11 cellular contexts compared by ENCODE assay signal in genomic region chr4:139452000-139452399, GRCh38. TPM values are rescaled to one million over a fixed set of nuclear protein-coding genes. Genes with fewer than 3 reads are reported as not detected.
DNase-seq lines count a peak whose midpoint lies in the region; ATAC-seq and TF ChIP-seq lines count a peak whose summit lies in the region.
"Had no signal": no experiment of that assay in that cellular context is flagged by ENCODE, and none has a peak within 500 bp of the region (broad histone marks: within the 10 kb centered on the region; RNA-seq: fewer than 3 reads in every experiment).

No MANE protein-coding gene starts in this region.

- intact Hi-C loops in HCT116 (cut with micrococcal nuclease) = no loop called here

- H3K79me2 ChIP-seq in HCT116 (ENCODE audit: insufficient read depth, low read length) = peaks cover 40% of the 10 kb centered on the region

- H4K20me1 ChIP-seq in HCT116 (ENCODE audit: insufficient read depth) = no peaks in the 10 kb centered on the region

- H3K4me1 ChIP-seq in HCT116 (ENCODE audit: control insufficient read depth in 1 of 2, insufficient read depth in 2 of 2, low read length in 2 of 2) (peaks cover 7 to 23% of the 10 kb centered on the region in 2 experiments; a peak in 3 of 4 replicates), RWPE2 (ENCODE audit: insufficient read depth, poor library complexity, severe bottlenecking) (peaks cover 24% of the 10 kb centered on the region), neutrophil (ENCODE audit: control insufficient read depth in 1 of 2, insufficient read depth in 1 of 2, low read depth in 1 of 2, low read length in 1 of 2) (peaks cover 48 to 57% of the 10 kb centered on the region in 2 experiments)

- H3K4me2 ChIP-seq in HCT116 (ENCODE audit: low read length) = peak overlapping the region; percentile 89

- no peaks in the 10 kb centered on the region for H3K9me2 ChIP-seq in HCT116 (ENCODE audit: insufficient read depth)

- H3K27me3 ChIP-seq in HCT116 (ENCODE audit: insufficient read depth, low read length) (no peaks in the 10 kb centered on the region), RWPE2 (ENCODE audit: insufficient read depth, poor library complexity, severe bottlenecking) (no peaks in the 10 kb centered on the region), neutrophil (no peaks in the 10 kb centered on the region)

- TF ChIP-seq CTCF in HCT116 (IDR thresholded peaks at IDR 0.05 in 2 of 3, conservative IDR thresholded peaks at IDR 0.05 in 1 of 3; ENCODE audit: borderline replicate concordance in 1 of 3, insufficient read depth in 1 of 3, low read depth in 2 of 3, low read length in 2 of 3) = no peak
- no peak for TF ChIP-seq CTCF in RWPE2 (IDR thresholded peaks at IDR 0.05; ENCODE audit: poor library complexity, severe bottlenecking)
- TF ChIP-seq CTCF in epithelial cell of esophagus (IDR thresholded peaks at IDR 0.05; ENCODE audit: insufficient read depth, low read depth, low read length, missing control alignments) = no peak
- TF ChIP-seq CTCF in neutrophil (IDR thresholded peaks at IDR 0.05) = no peak

- POLR2A ChIA-PET in HCT116 (lab: Charles Lee) = interaction anchor here (1.4 kb wide), 1 partner anchor 12 kb away, joined by 3 read pairs; no protein-coding TSS in a partner anchor

- BruUV-seq in HCT116 (replicated peaks; lab: Mats Ljungman, UMichigan) = no TSS peak

- ATAC-seq in HCT116 (no peak), RWPE2 (ENCODE audit: low read depth) (no peak)

- H3K9ac ChIP-seq in HCT116 (ENCODE audit: low read length) = peak overlapping the region; percentile 83

- H2AFZ ChIP-seq in HCT116 (ENCODE audit: low read depth, low read length, poor library complexity, severe bottlenecking) = no peak overlapping the region

- no peaks in the 10 kb centered on the region for H3K9me3 ChIP-seq in HCT116 (ENCODE audit: control insufficient read depth in 1 of 2, insufficient read depth in 1 of 2, low read depth in 1 of 2, low read length in 2 of 2)
- H3K9me3 ChIP-seq in RWPE2 (ENCODE audit: severe bottlenecking) = no peaks in the 10 kb centered on the region
- H3K9me3 ChIP-seq in neutrophil = no peaks in the 10 kb centered on the region

- CTCF ChIA-PET in HCT116 (lab: Charles Lee) = no interaction called here

- H3K27ac ChIP-seq in HCT116 (ENCODE audit: low read depth, low read length) (peak overlapping the region; percentile 93; the same call in 1 of the 2 replicates), RWPE2 (ENCODE audit: poor library complexity, severe bottlenecking) (peak overlapping the region; percentile 80), neutrophil (peak overlapping the region; percentile 93)

- H3K36me3 ChIP-seq in HCT116 (ENCODE audit: control insufficient read depth in 1 of 2, insufficient read depth in 2 of 2, low read length in 2 of 2) (no peaks in the 10 kb centered on the region), RWPE2 (ENCODE audit: low read depth) (no peaks in the 10 kb centered on the region), neutrophil (no peaks in the 10 kb centered on the region)

- DNase-seq in HCT116 (ENCODE audit: low read depth, low spot score) = no peak
- DNase-seq in RWPE2 (ENCODE audit: low spot score) = no peak
- no peak for DNase-seq in epithelial cell of esophagus (ENCODE audit: low read depth)
- no peak for DNase-seq in NCI-H187 treated with DMSO at 0.1 percent for 48 hours (lab: John Stamatoyannopoulos, UW)
- DNase-seq in NCI-H2227 (lab: John Stamatoyannopoulos, UW; ENCODE audit: unreplicated experiment) = no peak
- DNase-seq in RKO (ENCODE audit: low spot score) = no peak
- DNase-seq: activated CD8-positive, alpha-beta memory T cell treated with anti-CD3 and anti-CD28 coated beads, Interleukin-2, amount 50 U/mL, for 4 hours; dermis blood vessel endothelial cell; NCI-H1092 treated with DMSO at 0.1 percent for 48 hours; stimulated activated CD4-positive, alpha-beta T cell treated with anti-CD3 and anti-CD28 coated beads, Interleukin-1b, Interleukin-23, amount 100 ng/mL, for 48 hours had no signal

- RAD21 ChIA-PET in HCT116 (lab: Charles Lee; ENCODE audit: low non-redundant PET in 1 of 2, low total read pairs in 2 of 2, uncharacterized antibody in 2 of 2, unreplicated experiment in 2 of 2) = no interaction called here

- no peak for TF ChIP-seq RAD21 in HCT116 (IDR thresholded peaks at IDR 0.05; ENCODE audit: low read depth)

- no peak for TF ChIP-seq POLR2A in HCT116 (IDR thresholded peaks at IDR 0.05; ENCODE audit: borderline replicate concordance, extremely low read depth, insufficient read depth, insufficient read length)

- H3K4me3 ChIP-seq in HCT116 (replicated peaks in 1 of 2; ENCODE audit: low read depth in 1 of 2, low read length in 2 of 2) = peak overlapping the region; percentile 72 to 92
- peak overlapping the region; percentile 57 for H3K4me3 ChIP-seq in RWPE2 (ENCODE audit: severe bottlenecking)
- peak overlapping the region; percentile 83 for H3K4me3 ChIP-seq in epithelial cell of esophagus (ENCODE audit: low read length)
- peak overlapping the region in 1 of 2 experiments; percentile 87 for H3K4me3 ChIP-seq in neutrophil (ENCODE audit: low read depth in 1 of 2, low read length in 1 of 2)

TF ChIP-seq in HCT116, 20 proteins besides CTCF, POLR2A, EP300 and RAD21:
- TF ChIP-seq CEBPB (IDR thresholded peaks at IDR 0.05; ENCODE audit: low read depth) (no peak), YY1 (IDR thresholded peaks at IDR 0.05; ENCODE audit: extremely low read depth, insufficient replicate concordance, low read depth, low read length) (no peak), EZH2 (IDR thresholded peaks at IDR 0.05) (no peak), FOSL1 (IDR thresholded peaks at IDR 0.05; ENCODE audit: low read depth) (no peak), ZNF274 (IDR thresholded peaks at IDR 0.05; ENCODE audit: low read depth, low read length) (no peak), REST (IDR thresholded peaks at IDR 0.05; ENCODE audit: low read depth) (no peak), CBX3 (IDR thresholded peaks at IDR 0.05; ENCODE audit: low read depth) (no peak), SIN3A (IDR thresholded peaks at IDR 0.05; ENCODE audit: low read depth) (no peak), SRF (IDR thresholded peaks at IDR 0.05; ENCODE audit: low read depth) (no peak), MAX (IDR thresholded peaks at IDR 0.05) (no peak), EGR1 (IDR thresholded peaks at IDR 0.05; ENCODE audit: low read depth) (no peak), JUND (IDR thresholded peaks at IDR 0.05) (no peak), ELF1 (IDR thresholded peaks at IDR 0.05; ENCODE audit: borderline replicate concordance, low read depth) (no peak), ZFX (IDR thresholded peaks at IDR 0.05) (no peak), POLR2AphosphoS5 (IDR thresholded peaks at IDR 0.05; ENCODE audit: low read depth, low read length) (no peak), TCF7L2 (IDR thresholded peaks at IDR 0.05; ENCODE audit: borderline replicate concordance, extremely low read depth, insufficient read depth, insufficient read length) (no peak), SP1 (IDR thresholded peaks at IDR 0.05; ENCODE audit: low read depth) (no peak)
- TF ChIP-seq, protein P1, sequence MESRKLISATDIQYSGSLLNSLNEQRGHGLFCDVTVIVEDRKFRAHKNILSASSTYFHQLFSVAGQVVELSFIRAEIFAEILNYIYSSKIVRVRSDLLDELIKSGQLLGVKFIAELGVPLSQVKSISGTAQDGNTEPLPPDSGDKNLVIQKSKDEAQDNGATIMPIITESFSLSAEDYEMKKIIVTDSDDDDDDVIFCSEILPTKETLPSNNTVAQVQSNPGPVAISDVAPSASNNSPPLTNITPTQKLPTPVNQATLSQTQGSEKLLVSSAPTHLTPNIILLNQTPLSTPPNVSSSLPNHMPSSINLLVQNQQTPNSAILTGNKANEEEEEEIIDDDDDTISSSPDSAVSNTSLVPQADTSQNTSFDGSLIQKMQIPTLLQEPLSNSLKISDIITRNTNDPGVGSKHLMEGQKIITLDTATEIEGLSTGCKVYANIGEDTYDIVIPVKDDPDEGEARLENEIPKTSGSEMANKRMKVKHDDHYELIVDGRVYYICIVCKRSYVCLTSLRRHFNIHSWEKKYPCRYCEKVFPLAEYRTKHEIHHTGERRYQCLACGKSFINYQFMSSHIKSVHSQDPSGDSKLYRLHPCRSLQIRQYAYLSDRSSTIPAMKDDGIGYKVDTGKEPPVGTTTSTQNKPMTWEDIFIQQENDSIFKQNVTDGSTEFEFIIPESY (IDR thresholded peaks at IDR 0.05; ENCODE audit: extremely low read depth, insufficient replicate concordance, low read length) = no peak
- TF ChIP-seq, protein P2, sequence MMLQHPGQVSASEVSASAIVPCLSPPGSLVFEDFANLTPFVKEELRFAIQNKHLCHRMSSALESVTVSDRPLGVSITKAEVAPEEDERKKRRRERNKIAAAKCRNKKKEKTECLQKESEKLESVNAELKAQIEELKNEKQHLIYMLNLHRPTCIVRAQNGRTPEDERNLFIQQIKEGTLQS (IDR thresholded peaks at IDR 0.05) = no peak

RNA-seq across cellular contexts. Expression of gene RAB33B, which starts 1.9 kb away (rescaled TPM):
- 5.4 TPM for total RNA-seq in HCT116 (2021; ENCODE audit: unreplicated experiment)
- 2.3 and 2.5 TPM in 2 replicates for polyA plus RNA-seq in HCT116 (2012)
